ENCODE assay signal across 9 cellular contexts in genomic region chr12:124510301-124510970, GRCh38. TPM values are rescaled to one million over a fixed set of nuclear protein-coding genes. Genes with fewer than 3 reads are reported as not detected.
DNase-seq lines count a peak whose midpoint lies in the region; ATAC-seq, FAIRE-seq and TF ChIP-seq lines count a peak whose summit lies in the region.
"Had no signal": no experiment of that assay in that cellular context is flagged by ENCODE, and none has a peak within 500 bp of the region (broad histone marks: within the 10 kb centered on the region; RNA-seq: fewer than 3 reads in every experiment).

No MANE protein-coding gene starts in this region.

- peaks cover 72% of the 10 kb centered on the region for H3K4me1 Mint-ChIP-seq in type B pancreatic cell (ENCODE audit: unreplicated experiment)

- H3K9ac ChIP-seq in kidney (ENCODE audit: low read length in 2 of 2) = peak overlapping the region in 1 of 2 donors; percentile 17

- H3K4me1 ChIP-seq in heart left ventricle = peaks cover 14 to 99% (median 88%) of the 10 kb centered on the region in 12 donors
- H3K4me1 ChIP-seq in kidney (ENCODE audit: control insufficient read depth in 1 of 2, insufficient read depth in 1 of 2, low read depth in 1 of 2, low read length in 2 of 2) = peaks cover 42 to 65% of the 10 kb centered on the region in 2 donors

- peaks cover 0 to 12% (median 3%) of the 10 kb centered on the region in 9 donors for H3K36me3 ChIP-seq in heart left ventricle
- peaks cover 3 to 6% of the 10 kb centered on the region in 2 donors for H3K36me3 ChIP-seq in kidney (ENCODE audit: control insufficient read depth in 1 of 2, insufficient read depth in 2 of 2, low read length in 2 of 2)

- peak in 1 of 5 donors; percentile 58 for DNase-seq in heart left ventricle
- DNase-seq in left cardiac atrium = no peak
- peak; percentile 78 for DNase-seq in kidney
- no peak for DNase-seq in type B pancreatic cell (ENCODE audit: extremely low spot score, unreplicated experiment)
- DNase-seq in SHP77 treated with DMSO at 0.1 percent for 48 hours (lab: John Stamatoyannopoulos, UW) = no peak
- DNase-seq in GM20000 (ENCODE audit: low spot score) = no peak
- DNase-seq: activated B cell treated with CpG ODN at 0.5 μM for 24 hours had no signal

- TF ChIP-seq POLR2A in heart left ventricle (IDR thresholded peaks at IDR 0.05) = no peak

- 78 to 83% (median 81%) methylated on average over 15 to 17 of the region's 17 CpGs for WGBS in heart left ventricle, 4 donors

- H3K4me3 ChIP-seq in heart left ventricle = no peak overlapping the region
- no peak overlapping the region for H3K4me3 ChIP-seq in kidney (ENCODE audit: low read length in 2 of 2)

- intact Hi-C loops in heart left ventricle (cut with DNase I) = loop anchor here in 5 of 10 donors (5.0 to 10.0 kb wide), 7 partner anchors 56 to 404 kb away; partner anchors contain the start of gene UBC (in 1 of the 5)
- intact Hi-C loops in left cardiac atrium (cut with DNase I) = loop anchor here in 1 of 2 donors (10.0 kb wide), 1 partner anchor 54 kb away; the partner anchor contains the start of gene NCOR2
- intact Hi-C loops in kidney (cut with DNase I) = no loop called here

- peak in 3 of 12 donors; percentile 9 to 15 (median 12) for TF ChIP-seq CTCF in heart left ventricle (IDR thresholded peaks at IDR 0.05)
- TF ChIP-seq CTCF in VCaP (conservative IDR thresholded peaks at IDR 0.05) = no peak
- TF ChIP-seq CTCF in kidney (IDR thresholded peaks at IDR 0.05; ENCODE audit: borderline replicate concordance, extremely low read depth, insufficient read depth) = no peak
- no peak for TF ChIP-seq CTCF in type B pancreatic cell (conservative IDR thresholded peaks at IDR 0.05)
- TF ChIP-seq CTCF in GM20000 (IDR thresholded peaks at IDR 0.05; ENCODE audit: extremely low read depth, missing control alignments) = no peak

- H3K9me3 ChIP-seq in heart left ventricle (peaks cover 0 to 3% (median 0%) of the 10 kb centered on the region in 12 donors), kidney (ENCODE audit: control insufficient read depth in 1 of 2, low read length in 2 of 2) (no peaks in the 10 kb centered on the region)

- no peak overlapping the region for H3K27ac Mint-ChIP-seq in type B pancreatic cell
- H3K27ac Mint-ChIP-seq: activated B cell treated with CpG ODN at 0.5 μM for 24 hours had no signal

- no peak for FAIRE-seq in kidney (lab: Jason Lieb, UNC)

- no peaks in the 10 kb centered on the region for H3K27me3 Mint-ChIP-seq in type B pancreatic cell
- H3K27me3 Mint-ChIP-seq: activated B cell treated with CpG ODN at 0.5 μM for 24 hours had no signal

- peaks cover 4% of the 10 kb centered on the region for H3K36me3 Mint-ChIP-seq in type B pancreatic cell

- H3K9me3 Mint-ChIP-seq in type B pancreatic cell = no peaks in the 10 kb centered on the region
- H3K9me3 Mint-ChIP-seq: activated B cell treated with CpG ODN at 0.5 μM for 24 hours had no signal

- ATAC-seq in heart left ventricle (peak in 1 of 4 donors; percentile 0), left cardiac atrium (no peak), GM18873 (IDR thresholded peaks at IDR 0.05; ENCODE audit: low FRiP score, unreplicated experiment) (no peak)

- H3K27ac ChIP-seq in heart left ventricle (peak overlapping the region; percentile 71 to 92 (median 80)), VCaP (peak overlapping the region; percentile 83), kidney (ENCODE audit: low read depth in 2 of 2, low read length in 2 of 2) (peak overlapping the region in 1 of 2 donors; percentile 47)

- H3K27me3 ChIP-seq in heart left ventricle = no peaks in the 10 kb centered on the region

- H3K4me3 Mint-ChIP-seq in type B pancreatic cell = peak overlapping the region; percentile 19
- H3K4me3 Mint-ChIP-seq: activated B cell treated with CpG ODN at 0.5 μM for 24 hours had no signal

RNA-seq across cellular contexts. Expression of gene NCOR2, which starts 57.0 kb away (rescaled TPM):
- 100 to 1,000 TPM in 8 of 9 donors, 10 to 100 TPM in 1; 66.9 to 184 (median 132) TPM for total RNA-seq in heart left ventricle
- 10 to 100 TPM; 62.1 to 67.0 TPM for polyA plus RNA-seq in heart left ventricle
- total RNA-seq in left cardiac atrium = 100 to 1,000 TPM; 117 to 154 TPM
- total RNA-seq in kidney = 205 TPM
- polyA plus RNA-seq in kidney (ENCODE audit: insufficient read depth, low read depth, low replicate concordance) = 18.7 TPM
- total RNA-seq in type B pancreatic cell (ENCODE audit: low replicate concordance) = 219 and 227 TPM in 2 replicates
